Comparison of ENCODE assay signal across 31 cellular contexts in genomic region chr17:4038076-4038475, GRCh38.
"Had no signal": no experiment of that assay in that cellular context is flagged by ENCODE, and none has a peak within 500 bp of the region (broad histone marks: within the 10 kb centered on the region; RNA-seq: fewer than 3 reads in every experiment).

No MANE protein-coding gene starts in this region.

- H3K27ac Mint-ChIP-seq: activated CD4-positive, alpha-beta T cell treated with anti-CD3 and anti-CD28 coated beads for 36 hours; activated naive CD4-positive, alpha-beta T cell treated with anti-CD3 and anti-CD28 coated beads, Interleukin-2, amount 10 ng/mL, durations not matched to agents 7 days and 5 days; activated naive CD8-positive, alpha-beta T cell treated with anti-CD3 and anti-CD28 coated beads, Interleukin-2, amount 10 ng/mL, durations not matched to agents 7 days and 5 days; activated T-helper 1 cell treated with anti-CD3 and anti-CD28 coated beads, Interleukin-12 subunit alpha, Interleukin-12 subunit beta, Interleukin-2, Interleukin-4 antibody, amounts not matched to agents 30 ng/mL and 10 ng/mL and 1 ng/mL, durations not matched to agents 14 hours and 24 hours and 36 hours; endodermal cell; mesothelial cell of epicardium; naive B cell; stimulated activated memory B cell treated with anti-CD40 and anti-IgM and Interleukin-4, amounts not matched to agents 10 μg/mL and 1 μg/mL and 100 μg/mL, for 72 hours; stimulated activated naive CD8-positive, alpha-beta T cell treated with anti-CD3 and anti-CD28 coated beads, Interleukin-15, amount 100 ng/mL, for 72 hours had no signal

- H3K27me3 ChIP-seq: esophagus muscularis mucosa, neutrophil, suprapubic skin, tibial nerve had no signal

- H3K4me1 Mint-ChIP-seq: mesothelial cell of epicardium; naive B cell; stimulated activated memory B cell treated with anti-CD40 and anti-IgM and Interleukin-4, amounts not matched to agents 10 μg/mL and 1 μg/mL and 100 μg/mL, for 72 hours had no signal

- ATAC-seq: activated CD4-positive, alpha-beta T cell treated with anti-CD3 and anti-CD28 coated beads for 36 hours; left colon; stimulated activated memory B cell treated with anti-CD40 and anti-IgM and Interleukin-4, amounts not matched to agents 10 μg/mL and 1 μg/mL and 100 μg/mL, for 72 hours; stimulated activated naive CD8-positive, alpha-beta T cell treated with anti-CD3 and anti-CD28 coated beads, Interleukin-15, amount 100 ng/mL, for 72 hours; T-cell had no signal

- H3K27me3 Mint-ChIP-seq: activated CD4-positive, alpha-beta T cell treated with anti-CD3 and anti-CD28 coated beads for 36 hours; activated naive CD4-positive, alpha-beta T cell treated with anti-CD3 and anti-CD28 coated beads, Interleukin-2, amount 10 ng/mL, durations not matched to agents 7 days and 5 days; activated naive CD8-positive, alpha-beta T cell treated with anti-CD3 and anti-CD28 coated beads, Interleukin-2, amount 10 ng/mL, durations not matched to agents 7 days and 5 days; naive B cell; stimulated activated memory B cell treated with anti-CD40 and anti-IgM and Interleukin-4, amounts not matched to agents 10 μg/mL and 1 μg/mL and 100 μg/mL, for 72 hours; stimulated activated naive CD8-positive, alpha-beta T cell treated with anti-CD3 and anti-CD28 coated beads, Interleukin-15, amount 100 ng/mL, for 72 hours; T-cell had no signal

- DNase-seq: activated CD4-positive, alpha-beta T cell treated with anti-CD3 and anti-CD28 coated beads for 36 hours; activated CD4-positive, CD25-positive, alpha-beta regulatory T cell; activated CD8-positive, alpha-beta memory T cell treated with anti-CD3 and anti-CD28 coated beads for 24 hours; activated effector memory CD4-positive, alpha-beta T cell treated with anti-CD3 and anti-CD28 coated beads, Interleukin-2, amount 50 U/mL, for 16 hours; activated naive CD4-positive, alpha-beta T cell treated with anti-CD3 and anti-CD28 coated beads, Interleukin-2, amount 10 ng/mL, durations not matched to agents 7 days and 5 days; activated naive CD8-positive, alpha-beta T cell treated with anti-CD3 and anti-CD28 coated beads, Interleukin-2, amount 10 ng/mL, durations not matched to agents 7 days and 5 days; activated T-cell treated with anti-CD3 and anti-CD28 coated beads, Interleukin-2, amount 50 U/mL, for 1 hour; caudate nucleus; cortex of kidney; endodermal cell; head of caudate nucleus; hippocampal formation; immature natural killer cell; kidney; left colon; naive B cell; nephron progenitor cell; stimulated activated CD4-positive, alpha-beta T cell treated with anti-CD3 and anti-CD28 coated beads, Interleukin-1b, Interleukin-23, amount 100 ng/mL, for 48 hours; stimulated activated CD4-positive, alpha-beta T cell treated with anti-CD3 and anti-CD28 coated beads, Interleukin-4, amount 100 ng/mL, for 4 hours; stimulated activated CD8-positive, alpha-beta memory T cell treated with anti-CD3 and anti-CD28 coated beads, Interleukin-4, amount 100 ng/mL, for 48 hours; stimulated activated naive CD8-positive, alpha-beta T cell treated with anti-CD3 and anti-CD28 coated beads, Interleukin-15, amount 100 ng/mL, for 72 hours; T-cell had no signal

- H3K4me1 ChIP-seq: esophagus muscularis mucosa, prostate gland, suprapubic skin, tibial nerve had no signal

- H3K9me3 ChIP-seq: esophagus muscularis mucosa, neutrophil, prostate gland, suprapubic skin, tibial nerve had no signal

- H3K9me3 Mint-ChIP-seq: activated naive CD4-positive, alpha-beta T cell treated with anti-CD3 and anti-CD28 coated beads, Interleukin-2, amount 10 ng/mL, durations not matched to agents 7 days and 5 days; activated naive CD8-positive, alpha-beta T cell treated with anti-CD3 and anti-CD28 coated beads, Interleukin-2, amount 10 ng/mL, durations not matched to agents 7 days and 5 days; activated T-helper 1 cell treated with anti-CD3 and anti-CD28 coated beads, Interleukin-12 subunit alpha, Interleukin-12 subunit beta, Interleukin-2, Interleukin-4 antibody, amounts not matched to agents 30 ng/mL and 10 ng/mL and 1 ng/mL, durations not matched to agents 14 hours and 24 hours and 36 hours; endodermal cell; mesothelial cell of epicardium; naive B cell; nephron progenitor cell; stimulated activated memory B cell treated with anti-CD40 and anti-IgM and Interleukin-4, amounts not matched to agents 10 μg/mL and 1 μg/mL and 100 μg/mL, for 72 hours; stimulated activated naive CD8-positive, alpha-beta T cell treated with anti-CD3 and anti-CD28 coated beads, Interleukin-15, amount 100 ng/mL, for 72 hours; T-cell had no signal

- H3K4me3 ChIP-seq: esophagus muscularis mucosa, prostate gland, smooth muscle cell, suprapubic skin, tibial nerve had no signal

- H3K4me3 Mint-ChIP-seq: activated CD4-positive, alpha-beta T cell treated with anti-CD3 and anti-CD28 coated beads for 36 hours; activated naive CD4-positive, alpha-beta T cell treated with anti-CD3 and anti-CD28 coated beads, Interleukin-2, amount 10 ng/mL, durations not matched to agents 7 days and 5 days; activated naive CD8-positive, alpha-beta T cell treated with anti-CD3 and anti-CD28 coated beads, Interleukin-2, amount 10 ng/mL, durations not matched to agents 7 days and 5 days; activated T-helper 1 cell treated with anti-CD3 and anti-CD28 coated beads, Interleukin-12 subunit alpha, Interleukin-12 subunit beta, Interleukin-2, Interleukin-4 antibody, amounts not matched to agents 30 ng/mL and 10 ng/mL and 1 ng/mL, durations not matched to agents 14 hours and 24 hours and 36 hours; endodermal cell; immature natural killer cell; mesothelial cell of epicardium; naive B cell; nephron progenitor cell; stimulated activated memory B cell treated with anti-CD40 and anti-IgM and Interleukin-4, amounts not matched to agents 10 μg/mL and 1 μg/mL and 100 μg/mL, for 72 hours; stimulated activated naive CD8-positive, alpha-beta T cell treated with anti-CD3 and anti-CD28 coated beads, Interleukin-15, amount 100 ng/mL, for 72 hours; T-cell had no signal
